In genomic region chr4:54061067-54061466, GRCh38 we compare ENCODE assay signal across 1 cellular context.
TF ChIP-seq lines count a peak whose summit lies in the region.

No MANE protein-coding gene starts in this region.

TF ChIP-seq in SK-N-SH treated with all-trans-retinoic acid at 6 μM for 48 hours, 23 proteins besides CTCF, POLR2A, EP300 and RAD21 (continued from another document):
- TF ChIP-seq CSRNP3 (CRISPR knock-in tag; IDR thresholded peaks at IDR 0.05): no peak
- TF ChIP-seq ESRRG (CRISPR knock-in tag; IDR thresholded peaks at IDR 0.05): no peak
- TF ChIP-seq ZFP3 (CRISPR knock-in tag; IDR thresholded peaks at IDR 0.05): no peak
- TF ChIP-seq ZNF565 (CRISPR knock-in tag; conservative IDR thresholded peaks at IDR 0.05; ENCODE audit: low read depth): no peak
- no peak for TF ChIP-seq CSDC2 (CRISPR knock-in tag; IDR thresholded peaks at IDR 0.05)
